ENCODE assay signal across 11 cellular contexts in genomic region chr2:98438190-98439133, GRCh38. TPM values are rescaled to one million over a fixed set of nuclear protein-coding genes. Genes with fewer than 3 reads are reported as not detected.
DNase-seq lines count a peak whose midpoint lies in the region; ATAC-seq lines count a peak whose summit lies in the region.
"Had no signal": no experiment of that assay in that cellular context is flagged by ENCODE, and none has a peak within 500 bp of the region (broad histone marks: within the 10 kb centered on the region; RNA-seq: fewer than 3 reads in every experiment).

No MANE protein-coding gene starts in this region.

- no peaks in the 10 kb centered on the region for H3K79me2 ChIP-seq in mesendoderm (ENCODE audit: control insufficient read depth, insufficient read depth, low read length)

- no peak overlapping the region for H3K56ac ChIP-seq in mesendoderm (ENCODE audit: low read length)

- H3K27me3 Mint-ChIP-seq in activated CD4-positive, alpha-beta T cell treated with anti-CD3 and anti-CD28 coated beads for 36 hours, result no peaks in the 10 kb centered on the region
- H3K27me3 Mint-ChIP-seq: T-cell had no signal

- H3K4me3 ChIP-seq in mesendoderm (ENCODE audit: low read length), result no peak overlapping the region
- H3K4me3 ChIP-seq: vagina had no signal

- peaks cover 2% of the 10 kb centered on the region for H3K4me1 ChIP-seq in mesendoderm (ENCODE audit: control insufficient read depth, low read depth, low read length)
- H3K4me1 ChIP-seq: vagina had no signal

- intact Hi-C loops in activated CD4-positive, alpha-beta T cell treated with anti-CD3 and anti-CD28 coated beads for 36 hours (cut with DNase I, micrococcal nuclease), result loop anchor here (1.0 to 2.0 kb wide), 5 partner anchors 16 to 30 kb away; no protein-coding TSS in a partner anchor

- no peak overlapping the region for H3K4me3 Mint-ChIP-seq in activated CD4-positive, alpha-beta T cell treated with anti-CD3 and anti-CD28 coated beads for 36 hours
- H3K4me3 Mint-ChIP-seq: T-cell had no signal

- no peak overlapping the region for H3K27ac ChIP-seq in mesendoderm (ENCODE audit: low read depth, low read length)
- H3K27ac ChIP-seq: vagina had no signal

- H3K9ac ChIP-seq in mesendoderm (ENCODE audit: low read length), result no peak overlapping the region

- no peak overlapping the region for H2BK120ac ChIP-seq in mesendoderm (ENCODE audit: low read depth, low read length)

- no peaks in the 10 kb centered on the region for H3K36me3 ChIP-seq in mesendoderm (ENCODE audit: control insufficient read depth, insufficient read depth, low read length)
- H3K36me3 ChIP-seq: vagina had no signal

- CTCF ChIA-PET in activated CD4-positive, alpha-beta T cell treated with anti-CD3 and anti-CD28 coated beads for 36 hours (lab: Charles Lee), result interaction anchor here (0.9 kb wide), 1 partner anchor 25 kb away, joined by 3 read pairs; no protein-coding TSS in a partner anchor

- peaks cover 21% of the 10 kb centered on the region for H3K4me1 Mint-ChIP-seq in activated CD4-positive, alpha-beta T cell treated with anti-CD3 and anti-CD28 coated beads for 36 hours

- no peak overlapping the region for H4K5ac ChIP-seq in mesendoderm (ENCODE audit: low read length)

- H4K8ac ChIP-seq in mesendoderm (ENCODE audit: low read depth, low read length), result no peak overlapping the region

- peaks cover 15% of the 10 kb centered on the region for H3K9me3 Mint-ChIP-seq in activated CD4-positive, alpha-beta T cell treated with anti-CD3 and anti-CD28 coated beads for 36 hours (ENCODE audit: low read depth)

- H2AK5ac ChIP-seq in mesendoderm (ENCODE audit: low read length), result no peak overlapping the region

- no peak overlapping the region for H2BK5ac ChIP-seq in mesendoderm (ENCODE audit: low read length)

- H3K36me3 Mint-ChIP-seq in activated CD4-positive, alpha-beta T cell treated with anti-CD3 and anti-CD28 coated beads for 36 hours (ENCODE audit: low read depth), result peaks cover 6% of the 10 kb centered on the region

- H3K79me1 ChIP-seq in mesendoderm (ENCODE audit: low read length), result no peaks in the 10 kb centered on the region

- DNase-seq in activated CD4-positive, alpha-beta T cell treated with anti-CD3 and anti-CD28 coated beads for 36 hours, result no peak
- no peak for DNase-seq in activated CD4-positive, alpha-beta T cell treated with anti-CD3 and anti-CD28 coated beads for 1 hour
- DNase-seq in mesendoderm (no peak), RPMI8226 (no peak), GF-D8 (lab: John Stamatoyannopoulos, UW) (no peak)
- DNase-seq: ACHN, T-cell had no signal

- no peaks in the 10 kb centered on the region for H3K27me3 ChIP-seq in mesendoderm (ENCODE audit: insufficient read depth, low read length, poor library complexity)
- H3K27me3 ChIP-seq: vagina had no signal

- no peak overlapping the region for H3K4me2 ChIP-seq in mesendoderm (ENCODE audit: low read length)

- ATAC-seq in activated CD4-positive, alpha-beta T cell treated with anti-CD3 and anti-CD28 coated beads for 36 hours, result peak; percentile 95
- ATAC-seq in GM21737 (IDR thresholded peaks at IDR 0.05; ENCODE audit: unreplicated experiment) (peak; percentile 93), HG03520 (IDR thresholded peaks at IDR 0.05; ENCODE audit: unreplicated experiment) (peak; percentile 87), HG02840 (IDR thresholded peaks at IDR 0.05; ENCODE audit: low FRiP score, unreplicated experiment) (no peak)

- POLR2A ChIA-PET in activated CD4-positive, alpha-beta T cell treated with anti-CD3 and anti-CD28 coated beads for 36 hours (lab: Charles Lee), result no interaction called here

- H2BK15ac ChIP-seq in mesendoderm (replicated peaks; ENCODE audit: low read depth), result peak overlapping the region; percentile 19

- H3K23ac ChIP-seq in mesendoderm (ENCODE audit: low read length), result no peak overlapping the region

- peak overlapping the region; percentile 71 for H3K27ac Mint-ChIP-seq in activated CD4-positive, alpha-beta T cell treated with anti-CD3 and anti-CD28 coated beads for 36 hours

- no peak overlapping the region for H3K18ac ChIP-seq in mesendoderm (ENCODE audit: low read length)

- H3K4ac ChIP-seq in mesendoderm (ENCODE audit: low read depth, low read length), result no peak overlapping the region

- no CpG with 5 or more reads among the region's 1 CpG for whole genome bisulfite sequencing in mesendoderm (ENCODE audit: extremely low coverage, insufficient coverage, low lambda C conversion rate)

RNA-seq across cellular contexts. Expression of gene INPP4A, which starts 6.2 kb away (rescaled TPM):
- total RNA-seq in activated CD4-positive, alpha-beta T cell treated with anti-CD3 and anti-CD28 coated beads for 36 hours, result 10 to 100 TPM; 29.1 to 33.0 TPM
- polyA plus RNA-seq in mesendoderm (2013, experiment 1 of 2), result 11.4 TPM
- 10.8 TPM for polyA plus RNA-seq in mesendoderm (2013, experiment 2 of 2)
